Comparison of ENCODE assay signal across 23 cellular contexts in genomic region chr10:124164252-124164651, GRCh38.
DNase-seq lines count a peak whose midpoint lies in the region; ATAC-seq lines count a peak whose summit lies in the region.
"Had no signal": no experiment of that assay in that cellular context is flagged by ENCODE, and none has a peak within 500 bp of the region (broad histone marks: within the 10 kb centered on the region; RNA-seq: fewer than 3 reads in every experiment).

No MANE protein-coding gene starts in this region.

- peak; percentile 46 for DNase-seq in AG20443 (ENCODE audit: low spot score)
- DNase-seq in LoVo (ENCODE audit: low spot score), result peak; percentile 1
- peak; percentile 35 to 46 for DNase-seq in dermis microvascular lymphatic vessel endothelial cell (ENCODE audit: low read depth in 2 of 2)
- DNase-seq in myocyte (ENCODE audit: low read depth), result peak; percentile 91
- DNase-seq in UCSD-AML1 (lab: John Stamatoyannopoulos, UW; ENCODE audit: unreplicated experiment), result no peak
- DNase-seq in dedifferentiated amniotic fluid mesenchymal stem cell (ENCODE audit: extremely low spot score), result no peak
- DNase-seq in trophoblast cell, result no peak
- DNase-seq: CD8-positive, alpha-beta memory T cell; DMS53; GDM1; H7; NCI-H1092 treated with DMSO at 0.1 percent for 48 hours; NCI-H1436 treated with DMSO at 0.1 percent for 48 hours; NCI-H1930; NCI-H2227 treated with DMSO at 0.1 percent for 48 hours; NCI-H510A; NCI-H748 treated with DMSO at 0.1 percent for 48 hours; NK-92 treated with Interleukin-12 subunit alpha and Interleukin-12 subunit beta, amount 100 ng/mL, for 24 hours; Peyer's patch had no signal

- H3K9me3 ChIP-seq in trophoblast cell (ENCODE audit: insufficient read depth, low read depth, low read length), result no peaks in the 10 kb centered on the region
- H3K9me3 ChIP-seq: Peyer's patch had no signal

- H3K27ac ChIP-seq in trophoblast cell (ENCODE audit: low read depth, low read length), result no peak overlapping the region
- H3K27ac ChIP-seq: C4-2B, Peyer's patch had no signal

- H3K9ac ChIP-seq in trophoblast cell (ENCODE audit: low read length), result no peak overlapping the region

- no peaks in the 10 kb centered on the region for H3K79me1 ChIP-seq in trophoblast cell (ENCODE audit: low read length)

- peaks cover 0 to 3% of the 10 kb centered on the region in 2 experiments for H3K4me1 ChIP-seq in trophoblast cell (ENCODE audit: control insufficient read depth in 1 of 2, insufficient read depth in 2 of 2, low read length in 2 of 2)
- H3K4me1 ChIP-seq: Peyer's patch had no signal

- no peaks in the 10 kb centered on the region for H3K36me3 ChIP-seq in trophoblast cell (ENCODE audit: control insufficient read depth in 1 of 2, insufficient read depth in 2 of 2, low read length in 2 of 2)
- H3K36me3 ChIP-seq: Peyer's patch had no signal

- H2BK120ac ChIP-seq in trophoblast cell (ENCODE audit: insufficient read depth, low read length, poor library complexity), result no peak overlapping the region

- H2BK12ac ChIP-seq in trophoblast cell (ENCODE audit: low read length), result no peak overlapping the region

- H4K12ac ChIP-seq in trophoblast cell (ENCODE audit: low read depth, low read length), result no peak overlapping the region

- H2BK5ac ChIP-seq in trophoblast cell (ENCODE audit: low read depth, low read length, poor library complexity), result no peak overlapping the region

- ATAC-seq in HG03025 (IDR thresholded peaks at IDR 0.05; ENCODE audit: low FRiP score, unreplicated experiment), result no peak
- ATAC-seq: HepG2, K562 had no signal

- H3K4me2 ChIP-seq in trophoblast cell (ENCODE audit: low read length), result no peak overlapping the region

- H2AFZ ChIP-seq in trophoblast cell (ENCODE audit: insufficient read depth, low read length, poor library complexity), result no peak overlapping the region

- H4K8ac ChIP-seq in trophoblast cell (ENCODE audit: low read depth, low read length), result no peak overlapping the region

- no peak overlapping the region for H3K23ac ChIP-seq in trophoblast cell (ENCODE audit: low read length)

- H3K14ac ChIP-seq in trophoblast cell (ENCODE audit: low read length), result no peak overlapping the region

- no peaks in the 10 kb centered on the region for H3K79me2 ChIP-seq in trophoblast cell (ENCODE audit: control insufficient read depth, insufficient read depth, low read length, poor library complexity)

- peaks cover 4% of the 10 kb centered on the region for H3K27me3 ChIP-seq in trophoblast cell (ENCODE audit: insufficient read depth, low read length)
- H3K27me3 ChIP-seq: Peyer's patch had no signal

- H4K91ac ChIP-seq in trophoblast cell (ENCODE audit: low read depth, low read length), result no peak overlapping the region

- H3K4ac ChIP-seq in trophoblast cell (ENCODE audit: low read depth, low read length), result no peak overlapping the region

- H3K4me3 ChIP-seq in trophoblast cell (ENCODE audit: low read depth, low read length), result no peak overlapping the region
- H3K4me3 ChIP-seq: K562, Peyer's patch had no signal

- H3K18ac ChIP-seq in trophoblast cell (ENCODE audit: low read length), result no peak overlapping the region

- WGBS in trophoblast cell (ENCODE audit: extremely low coverage, insufficient coverage, insufficient read length), result no CpG with 5 or more reads among the region's 2 CpGs

- no peak overlapping the region for H2AK5ac ChIP-seq in trophoblast cell (ENCODE audit: low read length)

Comparison
In these comparisons a context has a peak if more than half of its experiments do, and no peak if none do; other contexts are left out.
1. DNase-seq: peak in AG20443 (single experiment), LoVo (single experiment), dermis microvascular lymphatic vessel endothelial cell (2 of 2) and myocyte (single experiment); none in UCSD-AML1 (single experiment), dedifferentiated amniotic fluid mesenchymal stem cell (single experiment) and trophoblast cell (0 of 2).